In genomic region chr7:32163141-32163806, GRCh38 we compare ENCODE assay signal across 13 cellular contexts.
A peak's percentile ranks its signal among the peaks of the same experiment; 100 is the strongest.
DNase-seq lines count a peak whose midpoint lies in the region; ATAC-seq, FAIRE-seq and TF ChIP-seq lines count a peak whose summit lies in the region.
"Had no signal": no experiment of that assay in that cellular context is flagged by ENCODE, and none has a peak within 500 bp of the region (broad histone marks: within the 10 kb centered on the region; RNA-seq: fewer than 3 reads in every experiment).

No MANE protein-coding gene starts in this region.

- no peak overlapping the region for H3K4me3 Mint-ChIP-seq in glutamatergic neuron (ENCODE audit: unreplicated experiment)
- H3K4me3 Mint-ChIP-seq: dendritic cell treated with granulocyte-macrophage colony-stimulating factor and Interleukin-4, amounts not matched to agents 40 ng/mL and 50 ng/mL, for 4 days had no signal

- TF ChIP-seq CTCF in osteoblast (IDR thresholded peaks at IDR 0.05; ENCODE audit: extremely low read depth, low read depth, low read length) (no peak), glutamatergic neuron (IDR thresholded peaks at IDR 0.05; ENCODE audit: partially characterized antibody, unreplicated experiment) (no peak)

- no peak overlapping the region for H3K4me3 ChIP-seq in osteoblast (ENCODE audit: insufficient read depth, low read length)

- H3K9me3 Mint-ChIP-seq in glutamatergic neuron (ENCODE audit: unreplicated experiment), result no peaks in the 10 kb centered on the region
- H3K9me3 Mint-ChIP-seq: dendritic cell treated with granulocyte-macrophage colony-stimulating factor and Interleukin-4, amounts not matched to agents 40 ng/mL and 50 ng/mL, for 4 days had no signal

- no peak overlapping the region for H3K27ac Mint-ChIP-seq in glutamatergic neuron (ENCODE audit: unreplicated experiment)
- H3K27ac Mint-ChIP-seq: dendritic cell treated with granulocyte-macrophage colony-stimulating factor and Interleukin-4, amounts not matched to agents 40 ng/mL and 50 ng/mL, for 4 days had no signal

- no peaks in the 10 kb centered on the region for H3K79me2 ChIP-seq in osteoblast (ENCODE audit: insufficient read depth, low read length)

- H3K9me3 ChIP-seq in osteoblast (ENCODE audit: low read depth, low read length), result no peaks in the 10 kb centered on the region

- H3K4me1 Mint-ChIP-seq in glutamatergic neuron (ENCODE audit: low read depth, unreplicated experiment), result peaks cover 7% of the 10 kb centered on the region

- H3K27me3 ChIP-seq in osteoblast (ENCODE audit: insufficient read depth, low read length), result no peaks in the 10 kb centered on the region

- DNase-seq in AG20443 (ENCODE audit: low spot score) (peak; percentile 83), RCC 7860 (ENCODE audit: low spot score) (peak; percentile 98), osteoblast (ENCODE audit: insufficient read length, low spot score, missing footprints) (peak; percentile 73), glutamatergic neuron (no peak)
- DNase-seq: DMS79 treated with DMSO at 0.1 percent for 48 hours; MV-4-11; stimulated activated naive CD4-positive, alpha-beta T cell treated with Interleukin-2 at 50 U/mL for 16 hours had no signal

- peak overlapping the region; percentile 96 for H3K27ac ChIP-seq in osteoblast (ENCODE audit: low read depth, low read length)
- H3K27ac ChIP-seq: VCaP had no signal

- H3K36me3 ChIP-seq in osteoblast (ENCODE audit: insufficient read depth, low read length), result no peaks in the 10 kb centered on the region

- peak; percentile 76 for ATAC-seq in esophagus mucosa
- no peak for ATAC-seq in HG03521 (IDR thresholded peaks at IDR 0.05; ENCODE audit: unreplicated experiment)
- ATAC-seq in GM21447 (IDR thresholded peaks at IDR 0.05; ENCODE audit: unreplicated experiment), result no peak
- ATAC-seq in HG03108 (IDR thresholded peaks at IDR 0.05; ENCODE audit: unreplicated experiment), result no peak

- peaks cover 47% of the 10 kb centered on the region for H3K4me1 ChIP-seq in osteoblast (ENCODE audit: insufficient read depth, low read length)

- peak; percentile 98 for FAIRE-seq in RCC 7860 (lab: Jason Lieb, UNC)

- peak overlapping the region; percentile 59 for H3K4me2 ChIP-seq in osteoblast (ENCODE audit: insufficient read depth, low read length)

- H3K36me3 Mint-ChIP-seq in glutamatergic neuron (ENCODE audit: unreplicated experiment), result no peaks in the 10 kb centered on the region

- H3K27me3 Mint-ChIP-seq in glutamatergic neuron (ENCODE audit: unreplicated experiment), result no peaks in the 10 kb centered on the region
- H3K27me3 Mint-ChIP-seq: dendritic cell treated with granulocyte-macrophage colony-stimulating factor and Interleukin-4, amounts not matched to agents 40 ng/mL and 50 ng/mL, for 4 days had no signal

- no peaks in the 10 kb centered on the region for H4K20me1 ChIP-seq in osteoblast (ENCODE audit: insufficient read depth, low read length)

- no peak overlapping the region for H2AFZ ChIP-seq in osteoblast (ENCODE audit: low read length)
